Comparison of ENCODE assay signal across 8 cellular contexts in genomic region chr12:25052191-25053020, GRCh38.
DNase-seq lines count a peak whose midpoint lies in the region; ATAC-seq lines count a peak whose summit lies in the region.

No MANE protein-coding gene starts in this region.

- peak overlapping the region; percentile 99 for H3K4me3 ChIP-seq in GM08714 (ENCODE audit: low read length)
- peak overlapping the region; percentile 95 for H3K4me3 ChIP-seq in Karpas-422 (ENCODE audit: low read length)

- no peaks in the 10 kb centered on the region for H3K9me2 ChIP-seq in Karpas-422 (replicated peaks; ENCODE audit: insufficient read depth, low read length)

- H3K27ac ChIP-seq in Karpas-422 (ENCODE audit: low read length): peak overlapping the region; percentile 100

- peaks cover 15% of the 10 kb centered on the region; the same call in 1 of the 2 replicates for H3K36me3 ChIP-seq in Karpas-422 (ENCODE audit: insufficient read depth, low read length)

- H3K79me2 ChIP-seq in Karpas-422 (ENCODE audit: low read length): peaks cover 49% of the 10 kb centered on the region

- H3K4me1 ChIP-seq in Karpas-422 (ENCODE audit: low read length): peaks cover 39% of the 10 kb centered on the region

- 0 out of 2 replicates have a peak, but pooled peaks cover 4% of the 10 kb centered on the region for H4K20me1 ChIP-seq in Karpas-422 (ENCODE audit: insufficient read depth, low read depth, low read length)

- peak overlapping the region; percentile 95 for H3K4me2 ChIP-seq in Karpas-422 (ENCODE audit: low read depth, low read length, poor library complexity, severe bottlenecking)

- no peak overlapping the region for H2AFZ ChIP-seq in Karpas-422 (ENCODE audit: low read length)

- peak; percentile 97 for DNase-seq in Karpas-422
- DNase-seq in activated CD8-positive, alpha-beta memory T cell treated with anti-CD3 and anti-CD28 coated beads, Interleukin-2, amount 50 U/mL, for 48 hours: peak; percentile 72
- DNase-seq in germinal center (ENCODE audit: low spot score): peak; percentile 72
- peak; percentile 23 for DNase-seq in stimulated activated CD4-positive, alpha-beta T cell treated with anti-CD3 and anti-CD28 coated beads, Interleukin-2, amount 100 ng/mL, for 4 hours (ENCODE audit: low read depth)
- no peak for DNase-seq in SHP77 (lab: John Stamatoyannopoulos, UW)
- DNase-seq in occipital lobe (lab: John Stamatoyannopoulos, UW): no peak

- peak overlapping the region; percentile 94 for H3K9ac ChIP-seq in Karpas-422 (ENCODE audit: low read length)

- H3K9me3 ChIP-seq in Karpas-422 (ENCODE audit: low read length): no peaks in the 10 kb centered on the region

- H3K27me3 ChIP-seq in Karpas-422 (ENCODE audit: low read length): no peaks in the 10 kb centered on the region

- peak; percentile 71 for ATAC-seq in GM21529 (IDR thresholded peaks at IDR 0.05; ENCODE audit: unreplicated experiment)

Comparison
In these comparisons a context has a peak if more than half of its experiments do, and no peak if none do; other contexts are left out.
1. DNase-seq: peak in Karpas-422 (single experiment), activated CD8-positive, alpha-beta memory T cell treated with anti-CD3 and anti-CD28 coated beads, Interleukin-2, amount 50 U/mL, for 48 hours (single experiment), germinal center (single experiment) and stimulated activated CD4-positive, alpha-beta T cell treated with anti-CD3 and anti-CD28 coated beads, Interleukin-2, amount 100 ng/mL, for 4 hours (single experiment); none in SHP77 (0 of 2) and occipital lobe (single experiment).